ENCODE assay signal across 9 cellular contexts in the genomic region with DNA sequence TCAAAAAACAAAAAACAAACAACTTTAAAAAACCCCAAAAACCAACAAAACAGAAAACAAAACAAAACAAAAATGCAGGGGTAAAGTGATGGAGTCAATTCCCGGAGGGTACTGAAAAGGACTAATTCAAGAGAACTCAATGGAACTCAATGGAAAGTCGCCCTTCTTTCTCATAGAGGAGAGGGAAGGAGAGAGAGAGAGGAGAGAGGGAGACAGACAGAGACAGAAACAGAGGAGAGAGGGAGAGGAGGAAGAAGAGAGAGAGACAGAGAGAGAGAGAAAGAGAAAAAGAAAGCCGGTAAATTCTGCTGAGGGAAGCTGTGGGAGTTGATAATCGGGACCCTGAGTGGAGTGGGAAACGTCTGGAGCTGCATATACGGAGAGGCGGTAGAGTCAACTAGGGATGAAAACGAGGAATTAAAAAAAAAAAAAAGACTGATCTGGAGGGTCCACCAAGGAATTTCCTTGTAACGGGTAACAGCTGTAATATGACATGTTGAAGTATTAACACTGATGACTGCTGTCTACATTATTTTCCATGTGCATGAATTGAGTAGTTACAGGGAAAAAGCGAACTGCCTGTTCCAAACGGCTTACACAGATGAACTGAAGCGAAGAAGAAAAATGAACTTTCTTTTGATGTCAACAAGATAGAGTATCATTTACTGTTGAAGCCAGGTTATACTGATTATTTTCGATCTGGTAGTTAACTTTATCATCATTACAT. TPM values are rescaled to one million over a fixed set of nuclear protein-coding genes. Genes with fewer than 3 reads are reported as not detected.
DNase-seq lines count a peak whose midpoint lies in the region; ATAC-seq, FAIRE-seq and TF ChIP-seq lines count a peak whose summit lies in the region.
"Had no signal": no experiment of that assay in that cellular context is flagged by ENCODE, and none has a peak within 500 bp of the region (broad histone marks: within the 10 kb centered on the region; RNA-seq: fewer than 3 reads in every experiment).

No MANE protein-coding gene starts in this region.

- H3K27me3 ChIP-seq in thyroid gland: no peaks in the 10 kb centered on the region

- peak overlapping the region in 1 of 2 donors; percentile 77 for H3K9ac ChIP-seq in kidney (ENCODE audit: low read length in 2 of 2)

- no peaks in the 10 kb centered on the region for H3K36me3 ChIP-seq in kidney (ENCODE audit: control insufficient read depth in 1 of 2, insufficient read depth in 2 of 2, low read length in 2 of 2)
- H3K36me3 ChIP-seq in thyroid gland: no peaks in the 10 kb centered on the region

- no peaks in the 10 kb centered on the region for H3K9me3 Mint-ChIP-seq in HFFc6
- H3K9me3 Mint-ChIP-seq: dendritic cell treated with granulocyte-macrophage colony-stimulating factor and Interleukin-4, amounts not matched to agents 40 ng/mL and 50 ng/mL, for 4 days had no signal

- peak overlapping the region; percentile 82 to 88 for H3K4me3 ChIP-seq in kidney (ENCODE audit: low read length in 2 of 2)
- H3K4me3 ChIP-seq in thyroid gland (replicated peaks in 1 of 3): peak overlapping the region in 2 of 3 donors; percentile 13 to 37

- 16 to 17% methylated on average over 13 of the region's 13 CpGs for WGBS in thyroid gland, 2 donors

- TF ChIP-seq CTCF in kidney (IDR thresholded peaks at IDR 0.05; ENCODE audit: borderline replicate concordance, extremely low read depth, insufficient read depth) (no peak), thyroid gland (IDR thresholded peaks at IDR 0.05) (no peak), HFFc6 (IDR thresholded peaks at IDR 0.05) (no peak)

- H3K4me3 Mint-ChIP-seq in HFFc6: no peak overlapping the region
- H3K4me3 Mint-ChIP-seq: dendritic cell treated with granulocyte-macrophage colony-stimulating factor and Interleukin-4, amounts not matched to agents 40 ng/mL and 50 ng/mL, for 4 days had no signal

- intact Hi-C loops in kidney (cut with DNase I): no loop called here
- intact Hi-C loops in thyroid gland (cut with DNase I): loop anchor here (10.0 kb wide), 1 partner anchor 64 kb away; a partner anchor contains a TSS

- ATAC-seq in GM21786 (IDR thresholded peaks at IDR 0.05; ENCODE audit: unreplicated experiment): no peak

- peak overlapping the region; percentile 91 for H3K27ac ChIP-seq in angular gyrus (ENCODE audit: low read depth, low read length)
- peak overlapping the region; percentile 72 to 96 for H3K27ac ChIP-seq in kidney (ENCODE audit: low read depth in 2 of 2, low read length in 2 of 2)
- peak overlapping the region; percentile 89 to 93 (median 91) for H3K27ac ChIP-seq in thyroid gland

- no peak overlapping the region for H3K27ac Mint-ChIP-seq in HFFc6
- H3K27ac Mint-ChIP-seq: dendritic cell treated with granulocyte-macrophage colony-stimulating factor and Interleukin-4, amounts not matched to agents 40 ng/mL and 50 ng/mL, for 4 days had no signal

- no peaks in the 10 kb centered on the region for H3K36me3 Mint-ChIP-seq in HFFc6 (ENCODE audit: low read depth)

- TF ChIP-seq POLR2A in thyroid gland (IDR thresholded peaks at IDR 0.05): no peak

- peaks cover 1% of the 10 kb centered on the region for H3K27me3 Mint-ChIP-seq in HFFc6 (ENCODE audit: insufficient read depth)
- H3K27me3 Mint-ChIP-seq: dendritic cell treated with granulocyte-macrophage colony-stimulating factor and Interleukin-4, amounts not matched to agents 40 ng/mL and 50 ng/mL, for 4 days had no signal

- H3K4me1 Mint-ChIP-seq in HFFc6 (ENCODE audit: low read depth): peaks cover 14% of the 10 kb centered on the region

- H3K9me3 ChIP-seq in kidney (ENCODE audit: control insufficient read depth in 1 of 2, low read length in 2 of 2) (no peaks in the 10 kb centered on the region), thyroid gland (no peaks in the 10 kb centered on the region)

- DNase-seq in NCI-H1694 treated with DMSO at 0.1 percent for 48 hours (lab: John Stamatoyannopoulos, UW) (peak; percentile 73), NCI-H1694 (lab: John Stamatoyannopoulos, UW) (no peak), kidney (no peak), thyroid gland (no peak), T1000 (lab: John Stamatoyannopoulos, UW) (no peak), HFFc6 (no peak)

- FAIRE-seq in kidney (lab: Jason Lieb, UNC): no peak

- H3K4me1 ChIP-seq in kidney (ENCODE audit: control insufficient read depth in 1 of 2, insufficient read depth in 1 of 2, low read depth in 1 of 2, low read length in 2 of 2): peaks cover 8 to 12% of the 10 kb centered on the region in 2 donors
- H3K4me1 ChIP-seq in thyroid gland: peaks cover 28 to 53% of the 10 kb centered on the region in 2 donors

RNA-seq across cellular contexts. Expression of a gene that starts 1.0 kb away (rescaled TPM):
- total RNA-seq in kidney (6.7 TPM), thyroid gland (10 to 100 TPM in 2 of 4 donors, 1 to 10 TPM in 2; 8.3 to 15.8 (median 12.4) TPM)
- polyA plus RNA-seq in kidney (ENCODE audit: insufficient read depth, low read depth, low replicate concordance): 11.9 TPM
- 1 to 10 TPM in 3 of 6 experiments, under 1 TPM in 3; 0.43 to 1.4 (median 1.1) TPM for total RNA-seq in HFFc6 (2021; fragmentation: NEBNext Ultra II Directional; extraction: Animal tissue kit (Norgen Biotek cat#: 25700))

RNA-seq across cellular contexts. Expression of a gene that starts 4.6 kb away (rescaled TPM):
- 20.6 TPM for total RNA-seq in kidney
- polyA plus RNA-seq in kidney (ENCODE audit: insufficient read depth, low read depth, low replicate concordance): 16.8 TPM
- total RNA-seq in thyroid gland: 10 to 100 TPM; 24.0 to 48.8 (median 36.1) TPM
- 10 to 100 TPM in 4 of 6 experiments, 1 to 10 TPM in 2; 5.9 to 14.9 (median 11.7) TPM for total RNA-seq in HFFc6 (2021; fragmentation: NEBNext Ultra II Directional; extraction: Animal tissue kit (Norgen Biotek cat#: 25700))

RNA-seq across cellular contexts. Expression of a gene that starts 17.2 kb away (rescaled TPM):
- 31.2 TPM for total RNA-seq in kidney
- 21.7 TPM for polyA plus RNA-seq in kidney (ENCODE audit: insufficient read depth, low read depth, low replicate concordance)
- total RNA-seq in thyroid gland: 10 to 100 TPM; 48.1 to 68.1 (median 57.9) TPM
- 10 to 100 TPM in 1 of 6 experiments, 1 to 10 TPM in 5; 5.4 to 11.6 (median 7.6) TPM for total RNA-seq in HFFc6 (2021; fragmentation: NEBNext Ultra II Directional; extraction: Animal tissue kit (Norgen Biotek cat#: 25700))

RNA-seq across cellular contexts. Expression of a gene that starts 58.4 kb away (rescaled TPM):
- 81.5 TPM for total RNA-seq in kidney
- 25.4 TPM for polyA plus RNA-seq in kidney (ENCODE audit: insufficient read depth, low read depth, low replicate concordance)
- 10 to 100 TPM; 65.4 to 84.6 (median 76.9) TPM for total RNA-seq in thyroid gland
- 10 to 100 TPM; 67.6 to 79.4 (median 69.4) TPM for total RNA-seq in HFFc6 (2021; fragmentation: NEBNext Ultra II Directional; extraction: Animal tissue kit (Norgen Biotek cat#: 25700))
